8 cellular contexts compared by ENCODE assay signal in genomic region chr2:235494716-235495372, GRCh38. TPM values are rescaled to one million over a fixed set of nuclear protein-coding genes. Genes with fewer than 3 reads are reported as not detected.
DNase-seq lines count a peak whose midpoint lies in the region; ATAC-seq and TF ChIP-seq lines count a peak whose summit lies in the region.

No MANE protein-coding gene starts in this region.

- H3K36me3 Mint-ChIP-seq in activated CD4-positive, alpha-beta T cell treated with anti-CD3 and anti-CD28 coated beads for 36 hours (ENCODE audit: low read depth) = no peaks in the 10 kb centered on the region

- no peak for TF ChIP-seq CTCF in uterus (IDR thresholded peaks at IDR 0.05)

- H3K4me1 Mint-ChIP-seq in activated CD4-positive, alpha-beta T cell treated with anti-CD3 and anti-CD28 coated beads for 36 hours = peaks cover 4% of the 10 kb centered on the region

- H3K4me3 Mint-ChIP-seq in activated CD4-positive, alpha-beta T cell treated with anti-CD3 and anti-CD28 coated beads for 36 hours = peak overlapping the region; percentile 44

- H3K4me3 ChIP-seq in SJSA1 (peak overlapping the region; percentile 98), esophagus (ENCODE audit: low read depth in 1 of 2, low read length in 2 of 2) (peak overlapping the region; percentile 63 to 78), muscle layer of colon (ENCODE audit: low read depth in 1 of 2, low read length in 2 of 2) (peak overlapping the region; percentile 56 to 71), uterus (peak overlapping the region; percentile 43 to 66)

- no peak for TF ChIP-seq POLR2A in uterus (IDR thresholded peaks at IDR 0.05)

- H3K4me1 ChIP-seq in SJSA1 (replicated peaks) (peaks cover 22% of the 10 kb centered on the region), esophagus (ENCODE audit: control insufficient read depth in 2 of 2, insufficient read depth in 2 of 2, low read length in 1 of 2) (peaks cover 4 to 7% of the 10 kb centered on the region in 2 donors), muscle layer of colon (ENCODE audit: insufficient read depth, low read length) (peaks cover 16% of the 10 kb centered on the region), uterus (peaks cover 0 to 19% of the 10 kb centered on the region in 2 donors)

- H3K36me3 ChIP-seq in SJSA1 (peaks cover 5% of the 10 kb centered on the region), esophagus (ENCODE audit: control insufficient read depth in 2 of 2, insufficient read depth in 2 of 2, low read length in 1 of 2) (peaks cover 0 to 2% of the 10 kb centered on the region in 2 donors), muscle layer of colon (ENCODE audit: insufficient read depth, low read length) (no peaks in the 10 kb centered on the region), uterus (no peaks in the 10 kb centered on the region)

- ATAC-seq in activated CD4-positive, alpha-beta T cell treated with anti-CD3 and anti-CD28 coated beads for 36 hours = peak; percentile 53

- H3K9ac ChIP-seq in muscle layer of colon (ENCODE audit: low read length) = no peak overlapping the region

- whole genome bisulfite sequencing in esophagus, 2 donors = 1 to 2% methylated on average over 72 of the region's 72 CpGs

- H3K9me3 Mint-ChIP-seq in activated CD4-positive, alpha-beta T cell treated with anti-CD3 and anti-CD28 coated beads for 36 hours (ENCODE audit: low read depth) = no peaks in the 10 kb centered on the region

- CTCF ChIA-PET in activated CD4-positive, alpha-beta T cell treated with anti-CD3 and anti-CD28 coated beads for 36 hours (lab: Charles Lee) = no interaction called here

- H3K27me3 Mint-ChIP-seq in activated CD4-positive, alpha-beta T cell treated with anti-CD3 and anti-CD28 coated beads for 36 hours = peaks cover 53% of the 10 kb centered on the region

- no peaks in the 10 kb centered on the region for H3K27me3 ChIP-seq in SJSA1 (replicated peaks)
- no peaks in the 10 kb centered on the region for H3K27me3 ChIP-seq in esophagus (ENCODE audit: control insufficient read depth in 1 of 2, insufficient read depth in 2 of 2, low read length in 2 of 2)
- no peaks in the 10 kb centered on the region for H3K27me3 ChIP-seq in muscle layer of colon (ENCODE audit: control insufficient read depth in 1 of 2, insufficient read depth in 2 of 2, low read length in 2 of 2)
- no peaks in the 10 kb centered on the region for H3K27me3 ChIP-seq in uterus

- no peak overlapping the region for H3K27ac Mint-ChIP-seq in activated CD4-positive, alpha-beta T cell treated with anti-CD3 and anti-CD28 coated beads for 36 hours

- intact Hi-C loops in activated CD4-positive, alpha-beta T cell treated with anti-CD3 and anti-CD28 coated beads for 36 hours (cut with DNase I, micrococcal nuclease) = loop anchor here in 1 of 2 experiments (5.0 kb wide), 1 partner anchor 172 kb away; no protein-coding TSS in a partner anchor
- intact Hi-C loops in uterus (cut with DNase I; ENCODE audit: low total_unique reads) = no loop called here

- peak; percentile 31 for DNase-seq in activated CD4-positive, alpha-beta T cell treated with anti-CD3 and anti-CD28 coated beads for 36 hours
- no peak for DNase-seq in activated CD4-positive, alpha-beta T cell treated with anti-CD3 and anti-CD28 coated beads for 1 hour
- DNase-seq in SJSA1 (ENCODE audit: low read depth in 1 of 2, low spot score in 2 of 2) (peak in 1 of 2 experiments; percentile 59), uterus (peak; percentile 31 to 36), NCI-H2029 treated with DMSO at 0.1 percent for 48 hours (lab: John Stamatoyannopoulos, UW) (no peak)
- DNase-seq in effector CD8-positive, alpha-beta T cell (lab: John Stamatoyannopoulos, UW) = no peak

- H3K27ac ChIP-seq in SJSA1 (no peak overlapping the region), esophagus (ENCODE audit: low read depth in 2 of 2, low read length in 1 of 2) (peak overlapping the region; percentile 19 to 81), muscle layer of colon (ENCODE audit: low read depth, low read length) (peak overlapping the region; percentile 50), uterus (peak overlapping the region in 1 of 2 donors; percentile 29)

- POLR2A ChIA-PET in activated CD4-positive, alpha-beta T cell treated with anti-CD3 and anti-CD28 coated beads for 36 hours (lab: Charles Lee) = no interaction called here

- no peaks in the 10 kb centered on the region for H3K9me3 ChIP-seq in SJSA1 (replicated peaks)
- no peaks in the 10 kb centered on the region for H3K9me3 ChIP-seq in esophagus (ENCODE audit: control insufficient read depth in 2 of 2, insufficient read depth in 1 of 2, low read depth in 1 of 2, low read length in 1 of 2)
- no peaks in the 10 kb centered on the region for H3K9me3 ChIP-seq in muscle layer of colon (ENCODE audit: low read length)
- no peaks in the 10 kb centered on the region for H3K9me3 ChIP-seq in uterus

RNA-seq across cellular contexts. Expression of gene AGAP1, which starts 1.0 kb away (rescaled TPM):
- total RNA-seq in activated CD4-positive, alpha-beta T cell treated with anti-CD3 and anti-CD28 coated beads for 36 hours = 1 to 10 TPM; 2.2 TPM
- total RNA-seq in SJSA1 (2014; rRNA removed; shearing (Covaris generic)) = 15.4 and 23.4 TPM in 2 replicates
- 1 to 10 TPM; 4.9 TPM for polyA plus RNA-seq in esophagus
- 10 to 100 TPM in 3 of 4 donors, 1 to 10 TPM in 1; 5.3 to 30.6 (median 19.2) TPM for total RNA-seq in uterus

Comparison
In these comparisons a context has a peak if more than half of its experiments do, and no peak if none do; other contexts are left out.
1. DNase-seq: peak in activated CD4-positive, alpha-beta T cell treated with anti-CD3 and anti-CD28 coated beads for 36 hours (single experiment) and uterus (2 of 2); none in activated CD4-positive, alpha-beta T cell treated with anti-CD3 and anti-CD28 coated beads for 1 hour (single experiment), NCI-H2029 treated with DMSO at 0.1 percent for 48 hours (single experiment) and effector CD8-positive, alpha-beta T cell (single experiment).
2. Peak in every context shown above with its lines, with median percentiles within 50 percentile points of each other: H3K4me3 ChIP-seq.